1 cellular context compared by ENCODE assay signal in the genomic region with DNA sequence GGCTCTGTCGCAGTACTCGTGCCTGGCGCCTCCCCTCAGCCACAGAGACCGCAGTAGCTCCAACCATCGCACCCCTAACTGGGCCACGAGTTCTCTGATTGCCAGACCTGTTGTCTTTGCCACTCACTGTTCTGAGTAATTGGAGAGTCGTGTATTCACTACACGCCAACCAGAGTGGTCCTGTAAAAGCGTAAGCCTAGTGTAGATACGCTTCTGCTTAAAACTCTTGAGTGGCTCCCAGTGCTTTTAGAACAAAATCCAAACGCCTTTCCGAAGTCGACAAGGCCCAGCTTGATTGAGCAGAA.
TF ChIP-seq lines count a peak whose summit lies in the region.

No MANE protein-coding gene starts in this region.

TF ChIP-seq in HCT116, 20 proteins besides CTCF, POLR2A, EP300 and RAD21:
- TF ChIP-seq REST (IDR thresholded peaks at IDR 0.05; ENCODE audit: low read depth): no peak
- no peak for TF ChIP-seq CEBPB (IDR thresholded peaks at IDR 0.05; ENCODE audit: low read depth)
- TF ChIP-seq, protein P1, sequence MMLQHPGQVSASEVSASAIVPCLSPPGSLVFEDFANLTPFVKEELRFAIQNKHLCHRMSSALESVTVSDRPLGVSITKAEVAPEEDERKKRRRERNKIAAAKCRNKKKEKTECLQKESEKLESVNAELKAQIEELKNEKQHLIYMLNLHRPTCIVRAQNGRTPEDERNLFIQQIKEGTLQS (IDR thresholded peaks at IDR 0.05): no peak
- TF ChIP-seq EZH2 (IDR thresholded peaks at IDR 0.05): no peak
- no peak for TF ChIP-seq EGR1 (IDR thresholded peaks at IDR 0.05; ENCODE audit: low read depth)
- peak; percentile 71 for TF ChIP-seq ZFX (IDR thresholded peaks at IDR 0.05)
- TF ChIP-seq ZBTB33 (IDR thresholded peaks at IDR 0.05; ENCODE audit: extremely low read depth, insufficient replicate concordance, low read length): no peak
- TF ChIP-seq SRF (IDR thresholded peaks at IDR 0.05; ENCODE audit: low read depth): no peak
- no peak for TF ChIP-seq ELF1 (IDR thresholded peaks at IDR 0.05; ENCODE audit: borderline replicate concordance, low read depth)
